12 cellular contexts compared by ENCODE assay signal in genomic region chr12:92603741-92604432, GRCh38.
DNase-seq lines count a peak whose midpoint lies in the region; ATAC-seq and TF ChIP-seq lines count a peak whose summit lies in the region.
"Had no signal": no experiment of that assay in that cellular context is flagged by ENCODE, and none has a peak within 500 bp of the region (broad histone marks: within the 10 kb centered on the region; RNA-seq: fewer than 3 reads in every experiment).

No MANE protein-coding gene starts in this region.

- CTCF ChIA-PET in activated CD4-positive, alpha-beta T cell treated with anti-CD3 and anti-CD28 coated beads for 36 hours (lab: Charles Lee) = no interaction called here
- CTCF ChIA-PET in OCI-LY7 (lab: Charles Lee; ENCODE audit: unreplicated experiment) = interaction anchor here (0.5 kb wide), 1 partner anchor 727 kb away, joined by 3 read pairs; no protein-coding TSS in a partner anchor

- peaks cover 18% of the 10 kb centered on the region for H3K9me3 ChIP-seq in OCI-LY7 (ENCODE audit: low read length)

- intact Hi-C loops in activated CD4-positive, alpha-beta T cell treated with anti-CD3 and anti-CD28 coated beads for 36 hours (cut with DNase I, micrococcal nuclease) = loop anchor here in 1 of 2 experiments (1.0 to 10.0 kb wide), 2 partner anchors 10 to 811 kb away; no protein-coding TSS in a partner anchor
- intact Hi-C loops in OCI-LY7 (cut with micrococcal nuclease; ENCODE audit: unreplicated experiment) = no loop called here
- intact Hi-C loops in posterior vena cava (cut with DNase I) = no loop called here

- no peaks in the 10 kb centered on the region for H3K27me3 Mint-ChIP-seq in activated CD4-positive, alpha-beta T cell treated with anti-CD3 and anti-CD28 coated beads for 36 hours
- H3K27me3 Mint-ChIP-seq in effector memory CD8-positive, alpha-beta T cell = no peaks in the 10 kb centered on the region

- H2AFZ ChIP-seq in OCI-LY7 (ENCODE audit: low read length) = no peak overlapping the region

- peak overlapping the region; percentile 91 for H3K27ac Mint-ChIP-seq in activated CD4-positive, alpha-beta T cell treated with anti-CD3 and anti-CD28 coated beads for 36 hours
- H3K27ac Mint-ChIP-seq in effector memory CD8-positive, alpha-beta T cell = peak overlapping the region in 1 of 2 donors; percentile 76

- H3K36me3 ChIP-seq in OCI-LY7 (ENCODE audit: insufficient read depth, low read length) = no peaks in the 10 kb centered on the region

- no peaks in the 10 kb centered on the region for H4K20me1 ChIP-seq in OCI-LY7 (ENCODE audit: insufficient read depth, low read length)

- H3K79me2 ChIP-seq in OCI-LY7 (ENCODE audit: insufficient read depth, low read depth, low read length) = no peaks in the 10 kb centered on the region

- H3K4me2 ChIP-seq in OCI-LY7 (ENCODE audit: low read length) = no peak overlapping the region

- peaks cover 26% of the 10 kb centered on the region for H3K36me3 Mint-ChIP-seq in activated CD4-positive, alpha-beta T cell treated with anti-CD3 and anti-CD28 coated beads for 36 hours (ENCODE audit: low read depth)
- H3K36me3 Mint-ChIP-seq in effector memory CD8-positive, alpha-beta T cell (ENCODE audit: insufficient read depth) = peaks cover 3% of the 10 kb centered on the region

- no peaks in the 10 kb centered on the region for H3K4me1 ChIP-seq in OCI-LY7 (ENCODE audit: insufficient read depth, low read length, poor library complexity, severe bottlenecking)
- H3K4me1 ChIP-seq: body of pancreas had no signal

- BruUV-seq in OCI-LY7 (replicated peaks; lab: Mats Ljungman, UMichigan) = no TSS peak

- POLR2A ChIA-PET in activated CD4-positive, alpha-beta T cell treated with anti-CD3 and anti-CD28 coated beads for 36 hours (lab: Charles Lee) = interaction anchor here (0.7 to 0.8 kb wide), 2 partner anchors 103 to 458 kb away, joined by 3 to 5 read pairs; partner anchors contain the start of gene BTG1
- POLR2A ChIA-PET in OCI-LY7 (lab: Charles Lee) = no interaction called here

- H3K9me2 ChIP-seq in OCI-LY7 (ENCODE audit: insufficient read depth, low read length) = no peaks in the 10 kb centered on the region

- peaks cover 31% of the 10 kb centered on the region for H3K9me3 Mint-ChIP-seq in activated CD4-positive, alpha-beta T cell treated with anti-CD3 and anti-CD28 coated beads for 36 hours (ENCODE audit: low read depth)
- H3K9me3 Mint-ChIP-seq in effector memory CD8-positive, alpha-beta T cell = peaks cover 15% of the 10 kb centered on the region in 2 donors

- H3K4me1 Mint-ChIP-seq in activated CD4-positive, alpha-beta T cell treated with anti-CD3 and anti-CD28 coated beads for 36 hours = peaks cover 45% of the 10 kb centered on the region
- peaks cover 0 to 12% of the 10 kb centered on the region in 2 donors for H3K4me1 Mint-ChIP-seq in effector memory CD8-positive, alpha-beta T cell (ENCODE audit: low read depth in 2 of 2)

- DNase-seq in activated CD4-positive, alpha-beta T cell treated with anti-CD3 and anti-CD28 coated beads for 36 hours = peak; percentile 28
- no peak for DNase-seq in activated CD4-positive, alpha-beta T cell treated with anti-CD3 and anti-CD28 coated beads, Interleukin-2, amount 50 U/mL, for 1 hour
- DNase-seq in OCI-LY7 (ENCODE audit: low spot score) (no peak), posterior vena cava (ENCODE audit: low spot score) (no peak)
- no peak for DNase-seq in effector memory CD8-positive, alpha-beta T cell
- DNase-seq in stimulated activated CD8-positive, alpha-beta memory T cell treated with anti-CD3 and anti-CD28 coated beads, Interleukin-4, amount 100 ng/mL, for 48 hours = peak; percentile 33
- DNase-seq: body of pancreas, NCI-H1694 had no signal

- peak; percentile 95 for ATAC-seq in activated CD4-positive, alpha-beta T cell treated with anti-CD3 and anti-CD28 coated beads for 36 hours
- peak; percentile 37 for ATAC-seq in effector memory CD8-positive, alpha-beta T cell (replicated peaks)
- no peak for ATAC-seq in HG03039 (IDR thresholded peaks at IDR 0.05; ENCODE audit: unreplicated experiment)
- ATAC-seq in GM18517 (IDR thresholded peaks at IDR 0.05; ENCODE audit: unreplicated experiment) = no peak
- ATAC-seq: body of pancreas had no signal

- no peak overlapping the region for H3K27ac ChIP-seq in OCI-LY7 (ENCODE audit: low read depth, low read length, poor library complexity, severe bottlenecking)
- H3K27ac ChIP-seq: VCaP had no signal

- H3K4me3 Mint-ChIP-seq in activated CD4-positive, alpha-beta T cell treated with anti-CD3 and anti-CD28 coated beads for 36 hours = no peak overlapping the region
- H3K4me3 Mint-ChIP-seq in effector memory CD8-positive, alpha-beta T cell = no peak overlapping the region

- no peak overlapping the region for H3K4me3 ChIP-seq in OCI-LY7 (ENCODE audit: low read depth, low read length, poor library complexity, severe bottlenecking)
- H3K4me3 ChIP-seq: body of pancreas, lung had no signal

- peak; percentile 57 for TF ChIP-seq CTCF in OCI-LY7 (conservative IDR thresholded peaks at IDR 0.05; ENCODE audit: low read length)

Comparison
In these comparisons a context has a peak if more than half of its experiments do, and no peak if none do; other contexts are left out.
1. DNase-seq: peak in activated CD4-positive, alpha-beta T cell treated with anti-CD3 and anti-CD28 coated beads for 36 hours (single experiment) and stimulated activated CD8-positive, alpha-beta memory T cell treated with anti-CD3 and anti-CD28 coated beads, Interleukin-4, amount 100 ng/mL, for 48 hours (single experiment); none in activated CD4-positive, alpha-beta T cell treated with anti-CD3 and anti-CD28 coated beads, Interleukin-2, amount 50 U/mL, for 1 hour (single experiment), OCI-LY7 (single experiment), effector memory CD8-positive, alpha-beta T cell (0 of 3) and posterior vena cava (single experiment).
2. ATAC-seq: peak in activated CD4-positive, alpha-beta T cell treated with anti-CD3 and anti-CD28 coated beads for 36 hours (single experiment) and effector memory CD8-positive, alpha-beta T cell (single experiment); none in HG03039 (single experiment) and GM18517 (single experiment).